In the genomic region with DNA sequence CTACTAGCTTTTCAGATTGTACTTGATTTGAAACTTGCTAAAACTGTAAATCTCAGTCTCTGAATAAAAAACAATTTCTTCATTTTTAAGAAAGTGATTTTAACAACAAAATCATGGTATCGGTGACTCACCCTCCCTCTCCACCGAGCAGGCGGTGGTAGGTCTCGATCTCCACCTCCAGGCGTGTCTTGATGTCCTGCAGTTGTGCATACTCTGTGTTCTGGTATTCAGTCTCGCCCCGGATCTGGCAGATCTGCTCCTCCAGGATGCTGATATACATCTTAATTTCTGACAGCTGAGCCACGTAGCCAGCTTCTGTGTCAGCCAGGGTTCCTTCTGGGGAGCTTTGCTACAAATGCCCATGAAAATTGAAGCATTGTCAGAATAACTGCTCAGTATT, we compare ENCODE assay signal across 27 cellular contexts. TPM values are rescaled to one million over a fixed set of nuclear protein-coding genes. Genes with fewer than 3 reads are reported as not detected.
DNase-seq lines count a peak whose midpoint lies in the region; FAIRE-seq and TF ChIP-seq lines count a peak whose summit lies in the region.
"Had no signal": no experiment of that assay in that cellular context is flagged by ENCODE, and none has a peak within 500 bp of the region (broad histone marks: within the 10 kb centered on the region; RNA-seq: fewer than 3 reads in every experiment).

No MANE protein-coding gene starts in this region.

- H3K4me1 ChIP-seq in breast epithelium (no peaks in the 10 kb centered on the region), astrocyte (ENCODE audit: insufficient read depth, low read length) (no peaks in the 10 kb centered on the region), hepatocyte (ENCODE audit: insufficient read depth) (no peaks in the 10 kb centered on the region)
- H3K4me1 ChIP-seq: Caco-2, HAP-1 had no signal

- H3K4me1 Mint-ChIP-seq in MCF 10A (ENCODE audit: insufficient read depth, unreplicated experiment) (no peaks in the 10 kb centered on the region), astrocyte (ENCODE audit: low read depth, unreplicated experiment) (no peaks in the 10 kb centered on the region)
- H3K4me1 Mint-ChIP-seq: CD4-positive, alpha-beta memory T cell; GM23338 had no signal

- intact Hi-C loops in MCF 10A (cut with micrococcal nuclease) (loop anchor here (2.0 kb wide), 1 partner anchor 104 kb away; no protein-coding TSS in a partner anchor), breast epithelium (cut with DNase I; ENCODE audit: low total_unique reads) (no loop called here)

- H3K27ac ChIP-seq in breast epithelium (no peak overlapping the region), astrocyte (ENCODE audit: low read depth, low read length) (no peak overlapping the region), hepatocyte (no peak overlapping the region)
- H3K27ac ChIP-seq: 22Rv1; BLaER1 treated with 17β-estradiol and CSF1 and Interleukin-3, amounts not matched to agents 10 nM and 100 nM; SK-N-MC had no signal

- H3K9me3 Mint-ChIP-seq in MCF 10A (ENCODE audit: unreplicated experiment) (peaks cover 4% of the 10 kb centered on the region), astrocyte (ENCODE audit: unreplicated experiment) (no peaks in the 10 kb centered on the region)
- H3K9me3 Mint-ChIP-seq: CD4-positive, alpha-beta memory T cell; GM23338 had no signal

- BruUV-seq in MCF 10A (replicated peaks; lab: Mats Ljungman, UMichigan) = no TSS peak

- H3K4me3 ChIP-seq in breast epithelium (no peak overlapping the region), astrocyte (ENCODE audit: insufficient read depth, low read depth, low read length) (no peak overlapping the region), hepatocyte (no peak overlapping the region)
- H3K4me3 ChIP-seq: BLaER1 treated with 17β-estradiol and CSF1 and Interleukin-3, amounts not matched to agents 10 nM and 100 nM; GM23338; HAP-1; MG63; SK-N-MC had no signal

- no peaks in the 10 kb centered on the region for H3K9me2 ChIP-seq in hepatocyte (replicated peaks; ENCODE audit: insufficient read depth)

- H3K36me3 Mint-ChIP-seq in MCF 10A (ENCODE audit: insufficient read depth, unreplicated experiment) (no peaks in the 10 kb centered on the region), astrocyte (ENCODE audit: low read depth, unreplicated experiment) (no peaks in the 10 kb centered on the region)
- H3K36me3 Mint-ChIP-seq: CD4-positive, alpha-beta memory T cell had no signal

- WGBS in hepatocyte (ENCODE audit: low lambda C conversion rate, missing lambda C conversion rate) = 47% methylated on average over 8 of the region's 8 CpGs

- no peak overlapping the region for H3K9ac ChIP-seq in astrocyte (ENCODE audit: low read length)
- H3K9ac ChIP-seq: BLaER1 treated with 17β-estradiol and CSF1 and Interleukin-3, amounts not matched to agents 10 nM and 100 nM had no signal

- H3K9me3 ChIP-seq in breast epithelium = no peaks in the 10 kb centered on the region
- no peaks in the 10 kb centered on the region for H3K9me3 ChIP-seq in astrocyte (ENCODE audit: insufficient read depth, low read depth, low read length)
- H3K9me3 ChIP-seq in hepatocyte (ENCODE audit: low read depth) = no peaks in the 10 kb centered on the region
- H3K9me3 ChIP-seq: Caco-2, HAP-1, MG63 had no signal

- FAIRE-seq in astrocyte (lab: Jason Lieb, UNC) = no peak
- FAIRE-seq: G401.6, GM12892 had no signal

- H3K36me3 ChIP-seq in breast epithelium (no peaks in the 10 kb centered on the region), astrocyte (ENCODE audit: insufficient read depth, low read length) (no peaks in the 10 kb centered on the region), hepatocyte (replicated peaks; ENCODE audit: insufficient read depth, low read depth) (no peaks in the 10 kb centered on the region)
- H3K36me3 ChIP-seq: BLaER1 treated with 17β-estradiol and CSF1 and Interleukin-3, amounts not matched to agents 10 nM and 100 nM; HAP-1; MG63 had no signal

- H3K4me3 Mint-ChIP-seq in MCF 10A (ENCODE audit: unreplicated experiment) (no peak overlapping the region), astrocyte (ENCODE audit: unreplicated experiment) (no peak overlapping the region)
- H3K4me3 Mint-ChIP-seq: CD4-positive, alpha-beta memory T cell; GM23338 had no signal

- no peak overlapping the region for H2AFZ ChIP-seq in astrocyte (ENCODE audit: low read depth, low read length)
- H2AFZ ChIP-seq in hepatocyte = no peak overlapping the region

- no peak overlapping the region for H3K27ac Mint-ChIP-seq in MCF 10A (ENCODE audit: low read depth, unreplicated experiment)
- no peak overlapping the region for H3K27ac Mint-ChIP-seq in astrocyte (ENCODE audit: unreplicated experiment)
- H3K27ac Mint-ChIP-seq: CD4-positive, alpha-beta memory T cell; GM23338 had no signal

- H3K27me3 Mint-ChIP-seq in MCF 10A (ENCODE audit: insufficient read depth, unreplicated experiment) (no peaks in the 10 kb centered on the region), astrocyte (ENCODE audit: low read depth, unreplicated experiment) (peaks cover 9% of the 10 kb centered on the region)

- H3K4me2 ChIP-seq in astrocyte (ENCODE audit: low read length) (no peak overlapping the region), hepatocyte (no peak overlapping the region)
- H3K4me2 ChIP-seq: BLaER1 treated with 17β-estradiol and CSF1 and Interleukin-3, amounts not matched to agents 10 nM and 100 nM; GM23338 had no signal

- H4K20me1 ChIP-seq in astrocyte (ENCODE audit: insufficient read depth, low read length) (no peaks in the 10 kb centered on the region), hepatocyte (ENCODE audit: insufficient read depth, poor library complexity, severe bottlenecking) (no peaks in the 10 kb centered on the region)
- H4K20me1 ChIP-seq: BLaER1 treated with 17β-estradiol and CSF1 and Interleukin-3, amounts not matched to agents 10 nM and 100 nM had no signal

- POLR2A ChIA-PET in MCF 10A (lab: Yijun Ruan, JAX) = interaction anchor here (0.6 to 1.2 kb wide), 3 partner anchors 22 to 590 kb away, joined by 3 to 4 read pairs (median 3); a partner anchor contains a TSS

- H3K27me3 ChIP-seq in breast epithelium (no peaks in the 10 kb centered on the region), astrocyte (ENCODE audit: insufficient read depth, low read length) (peaks cover 16% of the 10 kb centered on the region), hepatocyte (no peaks in the 10 kb centered on the region)
- H3K27me3 ChIP-seq: BLaER1 treated with 17β-estradiol and CSF1 and Interleukin-3, amounts not matched to agents 10 nM and 100 nM; MG63 had no signal

- TF ChIP-seq CTCF in MCF 10A (IDR thresholded peaks at IDR 0.05; ENCODE audit: unreplicated experiment) (no peak), breast epithelium (IDR thresholded peaks at IDR 0.05) (no peak), astrocyte (IDR thresholded peaks at IDR 0.05; ENCODE audit: insufficient read depth, low read depth, low read length) (no peak), hepatocyte (IDR thresholded peaks at IDR 0.05; ENCODE audit: poor library complexity) (no peak)

- TF ChIP-seq POLR2A in breast epithelium (IDR thresholded peaks at IDR 0.05) = no peak

- CTCF ChIA-PET in MCF 10A (lab: Yijun Ruan, JAX) = interaction anchor here (0.6 to 2.5 kb wide), 6 partner anchors 13 to 103 kb away, joined by 3 to 9 read pairs (median 4); a partner anchor contains a TSS

- H3K79me2 ChIP-seq in astrocyte (ENCODE audit: insufficient read depth, low read length) (no peaks in the 10 kb centered on the region), hepatocyte (no peaks in the 10 kb centered on the region)

- DNase-seq in MCF 10A (ENCODE audit: unreplicated experiment) = peak; percentile 26
- no peak for DNase-seq in breast epithelium (ENCODE audit: low spot score in 2 of 2)
- DNase-seq in astrocyte (ENCODE audit: low read depth) = peak; percentile 18
- peak; percentile 13 for DNase-seq in hepatocyte (ENCODE audit: low spot score)
- DNase-seq in activated CD4-positive, alpha-beta T cell treated with anti-CD3 and anti-CD28 coated beads, Interleukin-2, amount 50 U/mL, for 4 hours = no peak
- DNase-seq in NCI-H2196 treated with DMSO at 0.1 percent for 48 hours (lab: John Stamatoyannopoulos, UW; ENCODE audit: unreplicated experiment) = no peak
- no peak for DNase-seq in NCI-H187 (lab: John Stamatoyannopoulos, UW)
- no peak for DNase-seq in stimulated activated CD4-positive, alpha-beta T cell treated with anti-CD3 and anti-CD28 coated beads, Interleukin-4, amount 100 ng/mL, for 1 hour
- DNase-seq: Caco-2; CD4-positive, alpha-beta memory T cell; DND-41; Karpas-422; MG63; NCI-H1417; NCI-H1694 treated with DMSO at 0.1 percent for 48 hours; NCI-H510A; SHP77; SW 1271 had no signal

RNA-seq across cellular contexts. Expression of a gene that starts 15.4 kb away (rescaled TPM):
- total RNA-seq in MCF 10A (2022) (not detected in 2 replicates), breast epithelium (not detected), astrocyte (not detected in 2 replicates), hepatocyte (0.92 and 1.5 TPM in 2 replicates)
- polyA plus RNA-seq in hepatocyte = 4.5 and 5.8 TPM in 2 replicates
- total RNA-seq: CD4-positive, alpha-beta memory T cell; GM23338; OCI-LY7; RPMI7951 had no signal
- polyA plus RNA-seq: CD4-positive, alpha-beta memory T cell; GM23338 had no signal

RNA-seq across cellular contexts. Expression of a gene that starts 36.2 kb away (rescaled TPM):
- total RNA-seq in MCF 10A (2022) (not detected in 2 replicates), breast epithelium (not detected), astrocyte (not detected in 2 replicates), hepatocyte (not detected in 2 replicates)
- not detected in 2 replicates for polyA plus RNA-seq in hepatocyte
- total RNA-seq: Caco-2; CD4-positive, alpha-beta memory T cell; GM23338; OCI-LY7; RPMI7951 had no signal
- polyA plus RNA-seq: CD4-positive, alpha-beta memory T cell; GM23338 had no signal

RNA-seq across cellular contexts. Expression of a gene that starts 53.1 kb away (rescaled TPM):
- total RNA-seq in MCF 10A (2022) (not detected in 2 replicates), breast epithelium (not detected), astrocyte (not detected in 2 replicates), hepatocyte (not detected in 2 replicates)
- polyA plus RNA-seq in hepatocyte = not detected in 2 replicates
- total RNA-seq: Caco-2; CD4-positive, alpha-beta memory T cell; GM23338; OCI-LY7; RPMI7951 had no signal
- polyA plus RNA-seq: CD4-positive, alpha-beta memory T cell; GM23338 had no signal

RNA-seq across cellular contexts. Expression of a gene that starts 53.9 kb away (rescaled TPM):
- total RNA-seq in MCF 10A (2022) = 0.37 and 0.49 TPM in 2 replicates
- total RNA-seq in breast epithelium = 1 to 10 TPM in 2 of 3 donors, under 1 TPM in 1; 0.80 to 1.3 (median 1.0) TPM
- 0.14 and 0.43 TPM in 2 replicates for total RNA-seq in astrocyte
- 1.8 and 2.8 TPM in 2 replicates for total RNA-seq in hepatocyte
- polyA plus RNA-seq in hepatocyte = 1.5 and 2.1 TPM in 2 replicates
- total RNA-seq: Caco-2; CD4-positive, alpha-beta memory T cell; GM23338; OCI-LY7; RPMI7951 had no signal
- polyA plus RNA-seq: CD4-positive, alpha-beta memory T cell; GM23338 had no signal

Comparison
In these comparisons a context has a peak if more than half of its experiments do, and no peak if none do; other contexts are left out.
1. DNase-seq: peak in MCF 10A (single experiment), astrocyte (single experiment) and hepatocyte (single experiment); none in breast epithelium (0 of 2), activated CD4-positive, alpha-beta T cell treated with anti-CD3 and anti-CD28 coated beads, Interleukin-2, amount 50 U/mL, for 4 hours (0 of 2), NCI-H2196 treated with DMSO at 0.1 percent for 48 hours (single experiment), NCI-H187 (0 of 2) and stimulated activated CD4-positive, alpha-beta T cell treated with anti-CD3 and anti-CD28 coated beads, Interleukin-4, amount 100 ng/mL, for 1 hour (single experiment).